In genomic region chr1:1522536-1522935, GRCh38 we compare ENCODE assay signal across 1 cellular context.
TF ChIP-seq lines count a peak whose summit lies in the region.

No MANE protein-coding gene starts in this region.

TF ChIP-seq in K562, 482 proteins besides CTCF, POLR2A, EP300 and RAD21:
- 0 out of 2 replicates have a peak, but pooled peaks have one; percentile 31 for TF ChIP-seq ZBTB33 (CRISPR knock-in tag; IDR thresholded peaks at IDR 0.05)
- peak; percentile 17 for TF ChIP-seq POLR2G (IDR thresholded peaks at IDR 0.05; ENCODE audit: low read depth, low read length)
